1 cellular context compared by ENCODE assay signal in the genomic region with DNA sequence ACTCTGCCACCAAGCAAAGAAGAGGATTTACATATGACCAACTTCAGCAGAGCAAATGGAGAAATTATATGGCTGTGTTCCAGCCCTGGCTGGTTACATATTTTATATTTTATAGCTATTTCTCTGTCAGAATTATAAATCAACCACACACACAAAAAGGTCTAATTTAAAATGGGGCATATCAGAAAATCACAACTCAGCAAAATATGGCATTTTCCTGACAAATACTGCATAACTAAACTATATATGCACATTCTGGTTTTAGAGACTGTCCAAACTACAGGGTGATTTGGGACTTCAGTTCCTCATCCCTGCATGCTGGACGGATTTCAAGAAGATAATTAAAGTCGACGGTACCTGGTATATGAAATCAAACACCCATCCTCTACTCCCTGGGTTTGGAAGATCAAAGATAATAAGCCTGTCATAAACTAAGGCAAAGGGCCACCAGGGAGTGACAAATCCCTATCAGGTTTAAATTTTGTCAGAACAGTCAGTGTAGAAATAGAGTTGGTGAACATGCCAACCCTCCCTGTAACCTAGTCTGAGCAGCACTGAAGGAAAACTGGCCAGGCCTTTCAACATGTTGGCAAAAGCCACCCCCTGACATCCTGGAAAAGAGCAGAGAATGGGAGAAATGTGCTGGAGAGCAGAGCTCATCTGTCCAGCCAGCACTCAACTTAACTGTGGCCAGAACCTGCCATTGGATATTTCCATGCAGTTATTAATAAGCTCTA.
A peak's percentile ranks its signal among the peaks of the same experiment; 100 is the strongest.
TF ChIP-seq lines count a peak whose summit lies in the region.

No MANE protein-coding gene starts in this region.

TF ChIP-seq in K562, 482 proteins besides CTCF, POLR2A, EP300 and RAD21:
- TF ChIP-seq, protein P1, sequence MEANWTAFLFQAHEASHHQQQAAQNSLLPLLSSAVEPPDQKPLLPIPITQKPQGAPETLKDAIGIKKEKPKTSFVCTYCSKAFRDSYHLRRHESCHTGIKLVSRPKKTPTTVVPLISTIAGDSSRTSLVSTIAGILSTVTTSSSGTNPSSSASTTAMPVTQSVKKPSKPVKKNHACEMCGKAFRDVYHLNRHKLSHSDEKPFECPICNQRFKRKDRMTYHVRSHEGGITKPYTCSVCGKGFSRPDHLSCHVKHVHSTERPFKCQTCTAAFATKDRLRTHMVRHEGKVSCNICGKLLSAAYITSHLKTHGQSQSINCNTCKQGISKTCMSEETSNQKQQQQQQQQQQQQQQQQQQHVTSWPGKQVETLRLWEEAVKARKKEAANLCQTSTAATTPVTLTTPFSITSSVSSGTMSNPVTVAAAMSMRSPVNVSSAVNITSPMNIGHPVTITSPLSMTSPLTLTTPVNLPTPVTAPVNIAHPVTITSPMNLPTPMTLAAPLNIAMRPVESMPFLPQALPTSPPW (CRISPR knock-in tag; IDR thresholded peaks at IDR 0.05): no peak
- TF ChIP-seq C11orf30 (IDR thresholded peaks at IDR 0.05; ENCODE audit: low read depth): peak; percentile 69
- TF ChIP-seq, protein P2, sequence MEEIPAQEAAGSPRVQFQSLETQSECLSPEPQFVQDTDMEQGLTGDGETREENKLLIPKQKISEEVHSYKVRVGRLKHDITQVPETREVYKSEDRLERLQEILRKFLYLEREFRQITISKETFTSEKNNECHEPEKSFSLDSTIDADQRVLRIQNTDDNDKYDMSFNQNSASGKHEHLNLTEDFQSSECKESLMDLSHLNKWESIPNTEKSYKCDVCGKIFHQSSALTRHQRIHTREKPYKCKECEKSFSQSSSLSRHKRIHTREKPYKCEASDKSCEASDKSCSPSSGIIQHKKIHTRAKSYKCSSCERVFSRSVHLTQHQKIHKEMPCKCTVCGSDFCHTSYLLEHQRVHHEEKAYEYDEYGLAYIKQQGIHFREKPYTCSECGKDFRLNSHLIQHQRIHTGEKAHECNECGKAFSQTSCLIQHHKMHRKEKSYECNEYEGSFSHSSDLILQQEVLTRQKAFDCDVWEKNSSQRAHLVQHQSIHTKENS (CRISPR knock-in tag; IDR thresholded peaks at IDR 0.05): no peak
- TF ChIP-seq SMARCB1 (IDR thresholded peaks at IDR 0.05; ENCODE audit: insufficient read length, low read depth): no peak
- peak; percentile 67; the same call in 1 of the 2 replicates for TF ChIP-seq MAFG (tag; conservative IDR thresholded peaks at IDR 0.05)
- TF ChIP-seq CBX5 (IDR thresholded peaks at IDR 0.05; ENCODE audit: borderline replicate concordance, low read depth): no peak
- peak; percentile 42; the same call in 1 of the 2 replicates for TF ChIP-seq MAFK (IDR thresholded peaks at IDR 0.05; ENCODE audit: low read length)
- no peak for TF ChIP-seq MTF1 (CRISPR knock-in tag; IDR thresholded peaks at IDR 0.05; ENCODE audit: borderline replicate concordance)
- no peak for TF ChIP-seq SMARCE1 (IDR thresholded peaks at IDR 0.05)
- TF ChIP-seq ZNF76 (CRISPR knock-in tag; IDR thresholded peaks at IDR 0.05; ENCODE audit: borderline replicate concordance): no peak
- peak; percentile 43 for TF ChIP-seq MAFF (IDR thresholded peaks at IDR 0.05; ENCODE audit: low read length)
- no peak for TF ChIP-seq ZFP1 (CRISPR knock-in tag; IDR thresholded peaks at IDR 0.05)
- TF ChIP-seq ATF7 (IDR thresholded peaks at IDR 0.05): no peak
- TF ChIP-seq, protein P3, sequence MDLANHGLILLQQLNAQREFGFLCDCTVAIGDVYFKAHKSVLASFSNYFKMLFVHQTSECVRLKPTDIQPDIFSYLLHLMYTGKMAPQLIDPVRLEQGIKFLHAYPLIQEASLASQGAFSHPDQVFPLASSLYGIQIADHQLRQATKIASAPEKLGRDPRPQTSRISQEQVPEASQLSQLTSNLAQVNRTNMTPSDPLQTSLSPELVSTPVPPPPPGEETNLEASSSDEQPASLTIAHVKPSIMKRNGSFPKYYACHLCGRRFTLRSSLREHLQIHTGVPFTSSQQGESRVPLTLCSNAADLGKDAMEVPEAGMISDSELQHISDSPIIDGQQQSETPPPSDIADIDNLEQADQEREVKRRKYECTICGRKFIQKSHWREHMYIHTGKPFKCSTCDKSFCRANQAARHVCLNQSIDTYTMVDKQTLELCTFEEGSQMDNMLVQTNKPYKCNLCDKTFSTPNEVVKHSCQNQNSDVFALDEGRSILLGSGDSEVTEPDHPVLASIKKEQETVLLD (IDR thresholded peaks at IDR 0.05): no peak
- no peak for TF ChIP-seq ELF1 (tag; IDR thresholded peaks at IDR 0.05)
- TF ChIP-seq ZNF316 (IDR thresholded peaks at IDR 0.05): peak; percentile 73
- no peak for TF ChIP-seq GTF2A2 (tag; IDR thresholded peaks at IDR 0.05)
